1 cellular context compared by ENCODE assay signal in genomic region chr14:74535756-74536325, GRCh38.
TF ChIP-seq lines count a peak whose summit lies in the region.

No MANE protein-coding gene starts in this region.

TF ChIP-seq in SK-N-SH treated with all-trans-retinoic acid at 6 μM for 48 hours, 23 proteins besides CTCF, POLR2A, EP300 and RAD21 (continued from another document):
- TF ChIP-seq TSHZ2 (CRISPR knock-in tag; IDR thresholded peaks at IDR 0.05) (no peak), TCF4 (CRISPR knock-in tag; IDR thresholded peaks at IDR 0.05; ENCODE audit: borderline replicate concordance) (no peak), TOX (CRISPR knock-in tag; IDR thresholded peaks at IDR 0.05; ENCODE audit: borderline replicate concordance) (no peak)
